Comparison of ENCODE assay signal across 11 cellular contexts in the genomic region with DNA sequence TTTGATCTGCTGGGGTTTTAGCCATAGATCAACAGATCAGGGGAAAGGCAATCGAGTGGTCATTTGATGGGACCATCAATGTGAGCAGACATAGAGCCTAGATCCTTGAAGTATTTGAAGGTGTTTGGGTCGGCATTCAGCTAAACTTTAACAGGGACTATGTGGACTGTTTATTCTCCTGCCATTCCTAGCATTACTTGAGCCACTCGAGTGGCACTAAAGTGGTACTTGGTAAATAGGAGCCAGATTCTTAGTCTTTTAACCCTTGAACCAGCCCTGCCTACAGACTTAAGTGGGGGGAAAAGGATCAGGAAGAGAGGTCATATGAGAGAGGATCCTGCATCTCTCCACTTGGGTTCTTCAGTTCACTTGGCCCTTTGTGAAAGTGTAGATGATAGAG. TPM values are rescaled to one million over a fixed set of nuclear protein-coding genes. Genes with fewer than 3 reads are reported as not detected.
DNase-seq lines count a peak whose midpoint lies in the region; ATAC-seq and TF ChIP-seq lines count a peak whose summit lies in the region.
"Had no signal": no experiment of that assay in that cellular context is flagged by ENCODE, and none has a peak within 500 bp of the region (broad histone marks: within the 10 kb centered on the region; RNA-seq: fewer than 3 reads in every experiment).

No MANE protein-coding gene starts in this region.

- peaks cover 78% of the 10 kb centered on the region for H4K20me1 ChIP-seq in smooth muscle cell (ENCODE audit: low read depth)

- DNase-seq in DMS53 (lab: John Stamatoyannopoulos, UW) (peak; percentile 3), DMS53 treated with DMSO at 0.1 percent for 48 hours (lab: John Stamatoyannopoulos, UW; ENCODE audit: unreplicated experiment) (no peak), Panc1 (ENCODE audit: low read depth, low spot score) (no peak), esophagus muscularis mucosa (ENCODE audit: extremely low spot score) (no peak), smooth muscle cell (lab: John Stamatoyannopoulos, UW; ENCODE audit: unreplicated experiment) (no peak), NCI-H146 (lab: John Stamatoyannopoulos, UW) (no peak), NCI-H69 (lab: John Stamatoyannopoulos, UW) (no peak)
- DNase-seq: GOT3, nephron progenitor cell had no signal

- ATAC-seq in Panc1 (no peak), HG02938 (IDR thresholded peaks at IDR 0.05; ENCODE audit: unreplicated experiment) (no peak)

- TF ChIP-seq EP300 in esophagus muscularis mucosa (IDR thresholded peaks at IDR 0.05) = no peak

- H3K36me3 ChIP-seq in Panc1 (ENCODE audit: control insufficient read depth, insufficient read depth, low read length) (no peaks in the 10 kb centered on the region; the same call in 1 of the 2 replicates), esophagus muscularis mucosa (no peaks in the 10 kb centered on the region), smooth muscle cell (ENCODE audit: low read depth) (no peaks in the 10 kb centered on the region)

- intact Hi-C loops in Panc1 (cut with micrococcal nuclease; ENCODE audit: unreplicated experiment) = no loop called here
- intact Hi-C loops in esophagus muscularis mucosa (cut with DNase I) = no loop called here

- BruUV-seq in Panc1 (replicated peaks; lab: Mats Ljungman, UMichigan) = no TSS peak

- H3K27me3 ChIP-seq in Panc1 (ENCODE audit: control insufficient read depth, insufficient read depth, low read length) (no peaks in the 10 kb centered on the region), esophagus muscularis mucosa (no peaks in the 10 kb centered on the region), smooth muscle cell (ENCODE audit: low read depth) (no peaks in the 10 kb centered on the region)

- H3F3A ChIP-seq in smooth muscle cell (ENCODE audit: low read depth) = no peaks in the 10 kb centered on the region

- peak overlapping the region; percentile 91 for H3K4me2 ChIP-seq in smooth muscle cell

- peaks cover 87% of the 10 kb centered on the region for H3K79me2 ChIP-seq in smooth muscle cell (ENCODE audit: low read depth)

- H3K4me3 ChIP-seq in Panc1 (ENCODE audit: low read depth in 2 of 2, low read length in 2 of 2) (no peak overlapping the region), esophagus muscularis mucosa (peak overlapping the region in 3 of 4 donors; percentile 22 to 30 (median 28)), smooth muscle cell (peak overlapping the region; percentile 26)

- 0 out of 2 replicates have a peak overlapping the region, but pooled peaks have one; percentile 44 for H3K27ac ChIP-seq in Panc1 (ENCODE audit: low read length)
- H3K27ac ChIP-seq in esophagus muscularis mucosa (replicated peaks in 1 of 4) = peak overlapping the region; percentile 83 to 96 (median 90)
- peak overlapping the region; percentile 65 for H3K27ac ChIP-seq in smooth muscle cell (ENCODE audit: low read depth)
- H3K27ac ChIP-seq: 22Rv1 had no signal

- no peak for TF ChIP-seq POLR2A in esophagus muscularis mucosa (IDR thresholded peaks at IDR 0.05; ENCODE audit: low read depth)

- no peak overlapping the region for H2AFZ ChIP-seq in smooth muscle cell (ENCODE audit: low read depth)

- POLR2A ChIA-PET in Panc1 (lab: Charles Lee) = no interaction called here

- H3K4me1 ChIP-seq in Panc1 (ENCODE audit: control insufficient read depth, insufficient read depth, low read length) (peaks cover 17% of the 10 kb centered on the region), esophagus muscularis mucosa (peaks cover 58 to 76% (median 66%) of the 10 kb centered on the region in 4 donors), smooth muscle cell (ENCODE audit: low read depth) (peaks cover 6% of the 10 kb centered on the region)

- TF ChIP-seq CTCF in Panc1 (IDR thresholded peaks at IDR 0.05) (no peak), esophagus muscularis mucosa (IDR thresholded peaks at IDR 0.05) (no peak), smooth muscle cell (IDR thresholded peaks at IDR 0.05; ENCODE audit: borderline replicate concordance, insufficient read depth, poor library complexity, severe bottlenecking) (no peak)

- in situ Hi-C loops in Panc1 (cut with HindIII; ENCODE audit: low pct_unique_long_range_greater_than_20kb, low sequenced_read_pairs) = no loop called here

- CTCF ChIA-PET in Panc1 (lab: Charles Lee) = no interaction called here

- H3K9me3 ChIP-seq in Panc1 (ENCODE audit: control insufficient read depth, insufficient read depth, low read depth, low read length) = no peaks in the 10 kb centered on the region
- H3K9me3 ChIP-seq in esophagus muscularis mucosa = no peaks in the 10 kb centered on the region
- no peaks in the 10 kb centered on the region for H3K9me3 ChIP-seq in smooth muscle cell (replicated peaks; ENCODE audit: low read depth)

- 44% methylated on average over 3 of the region's 3 CpGs for WGBS in esophagus muscularis mucosa
- 63% methylated on average over 3 of the region's 3 CpGs for WGBS in smooth muscle cell (ENCODE audit: low lambda C conversion rate)

- H3K9ac ChIP-seq in smooth muscle cell (ENCODE audit: low read depth) = peak overlapping the region; percentile 28

RNA-seq across cellular contexts. Expression of a gene that starts 3.8 kb away (rescaled TPM):
- total RNA-seq in Panc1 (2021; ENCODE audit: unreplicated experiment) = 185 TPM
- 166 TPM for polyA plus RNA-seq in Panc1 (2012; ENCODE audit: insufficient read length)
- total RNA-seq in esophagus muscularis mucosa = 100 to 1,000 TPM; 206 to 311 (median 290) TPM
- total RNA-seq in smooth muscle cell = 355 and 379 TPM in 2 replicates
- 292 and 416 TPM in 2 replicates for polyA plus RNA-seq in smooth muscle cell

Comparison
In these comparisons a context has a peak if more than half of its experiments do, and no peak if none do; other contexts are left out.
1. H3K4me3 ChIP-seq: peak in esophagus muscularis mucosa (3 of 4) and smooth muscle cell (single experiment); none in Panc1 (0 of 2).
2. Peak in every context shown above with its lines, with median percentiles within 50 percentile points of each other: H3K27ac ChIP-seq.